Comparison of ENCODE assay signal across 9 cellular contexts in the genomic region with DNA sequence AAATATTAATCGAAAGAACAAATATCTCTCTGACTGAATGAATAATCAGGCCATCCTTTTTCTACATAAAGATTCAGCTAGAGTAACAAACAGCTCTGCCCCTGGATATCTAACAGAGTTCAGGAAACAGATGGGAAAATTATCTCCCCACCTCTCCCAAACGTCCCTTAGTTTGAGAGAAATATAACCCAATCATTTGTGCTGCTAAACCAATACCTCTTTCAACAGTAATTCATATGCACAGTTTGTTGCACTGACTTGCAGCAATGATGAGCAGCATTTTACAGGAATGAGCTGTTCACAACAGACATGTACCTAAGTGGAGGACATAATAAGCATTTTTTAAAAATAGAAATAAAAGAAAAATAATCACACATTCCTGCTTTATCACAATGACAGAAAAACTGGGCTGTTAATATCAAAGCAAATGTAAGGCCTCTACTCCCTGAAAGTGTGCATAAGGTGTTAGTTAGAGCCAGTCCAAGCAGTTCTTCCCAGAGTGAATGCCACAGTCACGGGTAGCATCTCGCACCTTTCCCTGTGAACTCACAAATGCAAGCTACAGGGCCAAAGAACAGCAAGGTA. TPM values are rescaled to one million over a fixed set of nuclear protein-coding genes. Genes with fewer than 3 reads are reported as not detected.
A peak's percentile ranks its signal among the peaks of the same experiment; 100 is the strongest.
DNase-seq lines count a peak whose midpoint lies in the region; ATAC-seq and TF ChIP-seq lines count a peak whose summit lies in the region.
"Had no signal": no experiment of that assay in that cellular context is flagged by ENCODE, and none has a peak within 500 bp of the region (broad histone marks: within the 10 kb centered on the region; RNA-seq: fewer than 3 reads in every experiment).

No MANE protein-coding gene starts in this region.

- H3K4me3 Mint-ChIP-seq in brain = peak overlapping the region; percentile 90 to 97 (median 94)

- peak overlapping the region in 1 of 2 experiments; percentile 87 for H3K4ac ChIP-seq in mesenchymal stem cell (ENCODE audit: low read depth in 1 of 2, low read length in 2 of 2)

- no peaks in the 10 kb centered on the region for H3K9me3 Mint-ChIP-seq in brain

- H2BK15ac ChIP-seq in mesenchymal stem cell (ENCODE audit: low read depth, poor library complexity, severe bottlenecking) = peak overlapping the region; percentile 68

- H3K27ac ChIP-seq in heart right ventricle (peak overlapping the region; percentile 14 to 97 (median 92)), mesenchymal stem cell (ENCODE audit: low read length, poor library complexity, severe bottlenecking) (peak overlapping the region; percentile 84), urinary bladder (ENCODE audit: low read depth) (peak overlapping the region; percentile 68)

- no peak overlapping the region for H4K8ac ChIP-seq in mesenchymal stem cell (ENCODE audit: low read length)

- H3K23ac ChIP-seq in mesenchymal stem cell (ENCODE audit: low read length in 2 of 2) = no peak overlapping the region

- H3K14ac ChIP-seq in mesenchymal stem cell (ENCODE audit: low read length in 2 of 2) = no peak overlapping the region

- peak overlapping the region; percentile 69 to 87 for H2BK12ac ChIP-seq in mesenchymal stem cell (ENCODE audit: low read length in 2 of 2)

- TF ChIP-seq CTCF in heart right ventricle (IDR thresholded peaks at IDR 0.05) (no peak), brain (conservative IDR thresholded peaks at IDR 0.05) (no peak)

- peak overlapping the region; percentile 57 for H4K91ac ChIP-seq in mesenchymal stem cell (ENCODE audit: low read length)

- H2BK120ac ChIP-seq in mesenchymal stem cell (ENCODE audit: low read depth, low read length) = peak overlapping the region; percentile 22

- H3K27me3 ChIP-seq in heart right ventricle (no peaks in the 10 kb centered on the region), mesenchymal stem cell (ENCODE audit: control insufficient read depth in 1 of 2, insufficient read depth in 1 of 2, low read length in 2 of 2) (no peaks in the 10 kb centered on the region)

- H3K36me3 ChIP-seq in heart right ventricle (no peaks in the 10 kb centered on the region), mesenchymal stem cell (ENCODE audit: control insufficient read depth in 1 of 2, insufficient read depth in 2 of 2, low read depth in 1 of 2, low read length in 2 of 2) (no peaks in the 10 kb centered on the region), urinary bladder (ENCODE audit: insufficient read depth) (no peaks in the 10 kb centered on the region)

- peaks cover 2 to 67% (median 59%) of the 10 kb centered on the region in 9 donors for H3K4me1 ChIP-seq in heart right ventricle
- peaks cover 6% of the 10 kb centered on the region for H3K4me1 ChIP-seq in mesenchymal stem cell (ENCODE audit: control insufficient read depth, insufficient read depth, low read depth, low read length)
- H3K4me1 ChIP-seq in urinary bladder (ENCODE audit: insufficient read depth) = no peaks in the 10 kb centered on the region

- peak overlapping the region; percentile 30 to 95 (median 86) for H3K27ac Mint-ChIP-seq in brain

- WGBS in heart right ventricle, 2 donors = 29 to 31% methylated on average over 4 of the region's 4 CpGs
- WGBS in mesenchymal stem cell = 34% methylated on average over 4 of the region's 4 CpGs
- 35% methylated on average over 4 of the region's 4 CpGs for WGBS in urinary bladder

- H3K9ac ChIP-seq in mesenchymal stem cell (ENCODE audit: low read length) = peak overlapping the region; percentile 99

- no peaks in the 10 kb centered on the region for H3K9me3 ChIP-seq in heart right ventricle
- H3K9me3 ChIP-seq in mesenchymal stem cell (ENCODE audit: control insufficient read depth, low read length) = no peaks in the 10 kb centered on the region

- peaks cover 15% of the 10 kb centered on the region for H3K36me3 Mint-ChIP-seq in brain

- H2AFZ ChIP-seq in mesenchymal stem cell (ENCODE audit: low read depth, low read length) = no peak overlapping the region

- peaks cover 62% of the 10 kb centered on the region for H3K4me1 Mint-ChIP-seq in brain

- intact Hi-C loops in heart right ventricle (cut with DNase I) = loop anchor here in 2 of 10 donors (5.0 to 10.0 kb wide), 2 partner anchors 77 to 345 kb away; no protein-coding TSS in a partner anchor
- intact Hi-C loops in cardiac septum (cut with DNase I) = no loop called here

- ATAC-seq in heart right ventricle (no peak), esophagus mucosa (no peak), GM18520 (IDR thresholded peaks at IDR 0.05; ENCODE audit: unreplicated experiment) (no peak)

- peak overlapping the region; percentile 77 for H3K4me2 ChIP-seq in mesenchymal stem cell (ENCODE audit: low read length, poor library complexity, severe bottlenecking)

- H2AK5ac ChIP-seq in mesenchymal stem cell (ENCODE audit: low read length, severe bottlenecking) = peak overlapping the region; percentile 54

- H3K18ac ChIP-seq in mesenchymal stem cell (ENCODE audit: low read depth in 1 of 2, low read length in 2 of 2) = peak overlapping the region; percentile 67 to 75

- no peak overlapping the region for H2BK5ac ChIP-seq in mesenchymal stem cell (ENCODE audit: low read depth, low read length, poor library complexity, severe bottlenecking)

- DNase-seq in heart right ventricle = no peak
- no peak for DNase-seq in cardiac septum (ENCODE audit: low spot score)
- DNase-seq in mesenchymal stem cell = no peak
- DNase-seq in activated CD4-positive, alpha-beta T cell treated with anti-CD3 and anti-CD28 coated beads for 48 hours = no peak
- DNase-seq: Karpas-422 had no signal

- H3K79me1 ChIP-seq in mesenchymal stem cell (replicated peaks; ENCODE audit: low read length, poor library complexity, severe bottlenecking) = no peaks in the 10 kb centered on the region

- H3K27me3 Mint-ChIP-seq in brain = peaks cover 11% of the 10 kb centered on the region

- H3K4me3 ChIP-seq in heart right ventricle (peak overlapping the region in 9 of 10 donors; percentile 66 to 99 (median 88)), mesenchymal stem cell (ENCODE audit: insufficient read depth in 1 of 2, low read depth in 1 of 2, low read length in 2 of 2) (peak overlapping the region; percentile 44 to 96), urinary bladder (ENCODE audit: low read depth, low read length) (peak overlapping the region; percentile 2)

RNA-seq across cellular contexts. Expression of a gene that starts 2.3 kb away (rescaled TPM):
- total RNA-seq in heart right ventricle (10 to 100 TPM; 16.1 to 34.2 (median 23.7) TPM), cardiac septum (30.1 TPM), urinary bladder (31.5 TPM), esophagus mucosa (28.3 TPM)
- polyA plus RNA-seq in heart right ventricle (1 to 10 TPM; 4.2 to 8.4 TPM), brain (ENCODE audit: insufficient read depth, low read depth, low replicate concordance) (7.1 TPM), urinary bladder (20.7 TPM)
- 52.7 TPM for polyA plus RNA-seq in mesenchymal stem cell (2013, experiment 1 of 2)
- polyA plus RNA-seq in mesenchymal stem cell (2013, experiment 2 of 2) = 51.1 TPM

Comparison
In these comparisons a context has a peak if more than half of its experiments do, and no peak if none do; other contexts are left out.
1. H3K4me3 ChIP-seq: peak in every context shown above with its lines; median percentile 88 in heart right ventricle; 70 in mesenchymal stem cell; 2 in urinary bladder.